In the genomic region with DNA sequence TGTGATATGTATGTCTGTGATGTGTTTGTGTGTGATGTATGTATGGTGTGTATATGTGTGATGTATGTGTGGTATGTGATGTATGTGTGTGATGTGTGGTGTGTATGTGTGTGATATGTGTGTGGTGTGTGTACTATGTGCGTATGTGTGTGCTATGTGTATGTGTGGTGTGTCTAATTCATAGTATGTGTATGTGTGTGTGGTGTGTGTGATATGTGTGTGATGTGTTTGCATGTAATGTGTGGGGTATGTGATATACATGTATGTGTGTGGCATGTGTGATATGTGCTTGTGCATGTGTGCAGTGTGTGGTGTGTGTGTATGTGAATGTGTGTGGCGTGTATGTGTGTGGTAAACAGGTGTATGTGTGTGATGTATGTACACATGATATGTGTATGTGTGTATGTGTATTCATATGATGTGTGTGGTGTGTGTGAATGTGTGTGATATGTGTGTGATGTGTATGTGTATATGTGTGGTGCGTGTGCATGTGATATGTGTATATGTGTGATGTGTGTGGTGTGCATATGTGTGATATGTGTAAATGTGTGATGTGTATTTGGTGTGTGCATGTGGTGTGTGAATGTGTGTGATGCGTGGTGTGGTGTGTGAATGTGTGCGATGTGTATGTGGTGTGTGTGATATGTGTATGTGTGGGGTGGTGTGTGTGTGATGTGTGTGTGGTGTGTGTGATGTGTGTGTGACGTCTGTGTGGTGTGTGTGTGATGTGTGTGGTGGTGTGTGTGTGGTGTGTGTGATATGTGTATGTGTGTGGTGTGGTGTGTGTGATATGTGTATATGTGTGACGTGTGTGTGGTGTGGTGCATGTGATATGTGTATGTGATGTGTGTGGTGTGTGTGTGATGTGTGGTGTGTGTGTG, we compare ENCODE assay signal across 27 cellular contexts. TPM values are rescaled to one million over a fixed set of nuclear protein-coding genes. Genes with fewer than 3 reads are reported as not detected.
"Had no signal": no experiment of that assay in that cellular context is flagged by ENCODE, and none has a peak within 500 bp of the region (broad histone marks: within the 10 kb centered on the region; RNA-seq: fewer than 3 reads in every experiment).

No MANE protein-coding gene starts in this region.

- FAIRE-seq: islet of Langerhans, pancreas had no signal

- H3K36me3 ChIP-seq: colonic mucosa, esophagus squamous epithelium, gastroesophageal sphincter, neutrophil, pancreas, tibial nerve had no signal

- H3K27me3 ChIP-seq: colonic mucosa, neutrophil, pancreas, tibial nerve had no signal

- H3K4me3 ChIP-seq: colonic mucosa, esophagus squamous epithelium, gastroesophageal sphincter, pancreas had no signal

- H3K9me3 ChIP-seq: colonic mucosa, esophagus squamous epithelium, gastroesophageal sphincter, neutrophil, pancreas, tibial nerve had no signal

- H3K27ac ChIP-seq: colonic mucosa, dorsolateral prefrontal cortex, esophagus squamous epithelium, gastroesophageal sphincter, neutrophil, pancreas, tibial nerve had no signal

- DNase-seq: activated B cell treated with CpG ODN at 0.5 μM for 24 hours; activated CD4-positive, alpha-beta T cell treated with anti-CD3 and anti-CD28 coated beads for 4 hours; activated CD4-positive, alpha-beta T cell treated with anti-CD3 and anti-CD28 coated beads, Interleukin-2, amount 50 U/mL, for 48 hours; activated CD8-positive, alpha-beta memory T cell treated with anti-CD3 and anti-CD28 coated beads, Interleukin-2, amount 50 U/mL, for 48 hours; activated naive CD4-positive, alpha-beta T cell; activated naive CD8-positive, alpha-beta T cell treated with anti-CD3 and anti-CD28 coated beads, Interleukin-2, amount 10 ng/mL, durations not matched to agents 7 days and 5 days; activated T-cell treated with anti-CD3 and anti-CD28 coated beads, Interleukin-2, amount 50 U/mL, for 4 hours; amniotic stem cell; dorsolateral prefrontal cortex; esophagus squamous epithelium; head of caudate nucleus; hypothalamus; left ventricle myocardium superior; mammary epithelial cell; midbrain; pancreas; right cardiac atrium; stimulated activated CD4-positive, alpha-beta T cell treated with anti-CD3 and anti-CD28 coated beads, Interleukin-2, amount 100 ng/mL, for 24 hours; stimulated activated naive CD8-positive, alpha-beta T cell treated with anti-CD3 and anti-CD28 coated beads, Interleukin-15, amount 100 ng/mL, for 72 hours; T-helper 17 cell had no signal

- H3K4me1 ChIP-seq: gastroesophageal sphincter, pancreas had no signal

RNA-seq across cellular contexts. Expression of gene PCBP3, which starts 8.0 kb away (rescaled TPM):
- total RNA-seq: activated B cell treated with CpG ODN at 0.5 μM for 24 hours, bronchial epithelial cell, skeletal muscle tissue had no signal
